Comparison of ENCODE assay signal across 8 cellular contexts in genomic region chr9:129060991-129061390, GRCh38.
"Had no signal": no experiment of that assay in that cellular context is flagged by ENCODE, and none has a peak within 500 bp of the region (broad histone marks: within the 10 kb centered on the region; RNA-seq: fewer than 3 reads in every experiment).

No MANE protein-coding gene starts in this region.

- H3K9me3 ChIP-seq: HAP-1 had no signal

- H3K4me2 ChIP-seq: GM23338 had no signal

- H2AFZ ChIP-seq: GM23248, GM23338 had no signal

- H3K4me3 ChIP-seq: GM23248, GM23338, HAP-1 had no signal

- H3K27ac ChIP-seq: GM23248 had no signal

- DNase-seq: GM23248, GOT3, H7, H9, HCEC 1CT, HFFc6 had no signal

- H3K4me1 ChIP-seq: HAP-1 had no signal
